In genomic region chr12:54005531-54005852, GRCh38 we compare ENCODE assay signal across 11 cellular contexts. TPM values are rescaled to one million over a fixed set of nuclear protein-coding genes. Genes with fewer than 3 reads are reported as not detected.
A peak's percentile ranks its signal among the peaks of the same experiment; 100 is the strongest.
DNase-seq lines count a peak whose midpoint lies in the region; ATAC-seq and TF ChIP-seq lines count a peak whose summit lies in the region.
"Had no signal": no experiment of that assay in that cellular context is flagged by ENCODE, and none has a peak within 500 bp of the region (broad histone marks: within the 10 kb centered on the region; RNA-seq: fewer than 3 reads in every experiment).

No MANE protein-coding gene starts in this region.

- H3K4me3 Mint-ChIP-seq in CD4-positive, CD25-positive, alpha-beta regulatory T cell: peak overlapping the region in 3 of 4 donors; percentile 23 to 91 (median 65)
- H3K4me3 Mint-ChIP-seq in endodermal cell: no peak overlapping the region

- H3K9ac ChIP-seq in endodermal cell (ENCODE audit: extremely low read depth, low read length, poor library complexity, severe bottlenecking): no peak overlapping the region

- no peak overlapping the region for H2AFZ ChIP-seq in osteoblast (ENCODE audit: low read length)

- peaks cover 94% of the 10 kb centered on the region for H3K27me3 Mint-ChIP-seq in CD4-positive, CD25-positive, alpha-beta regulatory T cell
- peaks cover 99% of the 10 kb centered on the region for H3K27me3 Mint-ChIP-seq in endodermal cell (ENCODE audit: insufficient read depth)

- DNase-seq in CD4-positive, CD25-positive, alpha-beta regulatory T cell: no peak
- DNase-seq in endodermal cell (peak; percentile 73), osteoblast (ENCODE audit: insufficient read length, low spot score, missing footprints) (no peak), prostate gland (ENCODE audit: low spot score) (no peak), NCI-H187 (lab: John Stamatoyannopoulos, UW) (no peak), NCI-H1694 (lab: John Stamatoyannopoulos, UW) (no peak)
- DNase-seq: GOT3, SIG-M5 had no signal

- H3K27ac ChIP-seq in CD4-positive, CD25-positive, alpha-beta regulatory T cell (ENCODE audit: insufficient read depth, low read length, poor library complexity, severe bottlenecking): no peak overlapping the region
- H3K27ac ChIP-seq in HEK293 (ENCODE audit: extremely low read depth, low read depth, low read length) (no peak overlapping the region), endodermal cell (ENCODE audit: low read depth, low read length) (no peak overlapping the region), osteoblast (ENCODE audit: low read depth, low read length) (no peak overlapping the region), prostate gland (no peak overlapping the region)

- H3K9me3 Mint-ChIP-seq in CD4-positive, CD25-positive, alpha-beta regulatory T cell: peaks cover 0 to 9% (median 0%) of the 10 kb centered on the region in 7 donors
- no peaks in the 10 kb centered on the region for H3K9me3 Mint-ChIP-seq in endodermal cell

- H4K20me1 ChIP-seq in osteoblast (ENCODE audit: insufficient read depth, low read length): peaks cover 16% of the 10 kb centered on the region

- H3K4me2 ChIP-seq in osteoblast (ENCODE audit: insufficient read depth, low read length): peak overlapping the region; percentile 92

- H3K4me3 ChIP-seq in CD4-positive, CD25-positive, alpha-beta regulatory T cell (ENCODE audit: low read depth, low read length): no peak overlapping the region
- H3K4me3 ChIP-seq in HEK293 (ENCODE audit: low read depth, low read length) (no peak overlapping the region), endodermal cell (ENCODE audit: low read length) (no peak overlapping the region), osteoblast (ENCODE audit: insufficient read depth, low read length) (peak overlapping the region; percentile 66), prostate gland (no peak overlapping the region)

- CTCF ChIA-PET in HEK293 (lab: Yijun Ruan, JAX): interaction anchor here (0.6 to 7.9 kb wide), 22 partner anchors 10 to 353 kb away, joined by 3 to 111 read pairs (median 6); partner anchors contain the start of genes HOXC10, HOXC5, HOXC6 and SMUG1

- ATAC-seq in CD4-positive, CD25-positive, alpha-beta regulatory T cell (ENCODE audit: low read depth in 2 of 2): no peak
- no peak for ATAC-seq in GM21423 (IDR thresholded peaks at IDR 0.05; ENCODE audit: unreplicated experiment)

- H3K27me3 ChIP-seq in CD4-positive, CD25-positive, alpha-beta regulatory T cell (ENCODE audit: control insufficient read depth, insufficient read depth, low read length): peaks cover 59% of the 10 kb centered on the region
- peaks cover 99% of the 10 kb centered on the region for H3K27me3 ChIP-seq in endodermal cell (ENCODE audit: control insufficient read depth, insufficient read depth, low read length, poor library complexity, severe bottlenecking)
- H3K27me3 ChIP-seq in osteoblast (ENCODE audit: insufficient read depth, low read length): no peaks in the 10 kb centered on the region
- peaks cover 84% of the 10 kb centered on the region for H3K27me3 ChIP-seq in prostate gland (replicated peaks; ENCODE audit: insufficient read depth)

- peaks cover 6 to 35% (median 13%) of the 10 kb centered on the region in 4 donors for H3K4me1 Mint-ChIP-seq in CD4-positive, CD25-positive, alpha-beta regulatory T cell
- H3K4me1 Mint-ChIP-seq in endodermal cell: peaks cover 3% of the 10 kb centered on the region

- intact Hi-C loops in prostate gland (cut with DNase I): no loop called here

- TF ChIP-seq CTCF in HEK293 (tag by site-specific recombination; IDR thresholded peaks at IDR 0.05): no peak
- TF ChIP-seq CTCF in endodermal cell (conservative IDR thresholded peaks at IDR 0.05): no peak
- TF ChIP-seq CTCF in osteoblast (IDR thresholded peaks at IDR 0.05; ENCODE audit: extremely low read depth, low read depth, low read length): no peak
- no peak for TF ChIP-seq CTCF in prostate gland (IDR thresholded peaks at IDR 0.05)

- H3K9me3 ChIP-seq in CD4-positive, CD25-positive, alpha-beta regulatory T cell (ENCODE audit: control insufficient read depth in 2 of 2, low read length in 2 of 2): no peaks in the 10 kb centered on the region
- H3K9me3 ChIP-seq in HEK293 (ENCODE audit: control insufficient read depth, insufficient read depth, low read depth, low read length): no peaks in the 10 kb centered on the region
- no peaks in the 10 kb centered on the region for H3K9me3 ChIP-seq in endodermal cell (ENCODE audit: control insufficient read depth, low read length)
- no peaks in the 10 kb centered on the region for H3K9me3 ChIP-seq in osteoblast (ENCODE audit: low read depth, low read length)
- H3K9me3 ChIP-seq in prostate gland: no peaks in the 10 kb centered on the region

- no peak for TF ChIP-seq POLR2A in prostate gland (IDR thresholded peaks at IDR 0.05)

- H3K4me1 ChIP-seq in CD4-positive, CD25-positive, alpha-beta regulatory T cell (ENCODE audit: control insufficient read depth, insufficient read depth, low read length, poor library complexity, severe bottlenecking): peaks cover 27% of the 10 kb centered on the region
- H3K4me1 ChIP-seq in HEK293 (ENCODE audit: control insufficient read depth, insufficient read depth, low read length): peaks cover 37% of the 10 kb centered on the region
- no peaks in the 10 kb centered on the region for H3K4me1 ChIP-seq in endodermal cell (ENCODE audit: control insufficient read depth, insufficient read depth, low read length)
- peaks cover 47% of the 10 kb centered on the region for H3K4me1 ChIP-seq in osteoblast (ENCODE audit: insufficient read depth, low read length)
- no peaks in the 10 kb centered on the region for H3K4me1 ChIP-seq in prostate gland (replicated peaks)

- WGBS in endodermal cell (ENCODE audit: insufficient coverage in 1 of 2, insufficient read length in 1 of 2), 2 experiments: 7 to 11% methylated on average over 19 to 26 of the region's 26 CpGs
- WGBS in prostate gland: 4% methylated on average over 26 of the region's 26 CpGs

- no peaks in the 10 kb centered on the region for H3K36me3 ChIP-seq in CD4-positive, CD25-positive, alpha-beta regulatory T cell (ENCODE audit: control insufficient read depth, insufficient read depth, low read length)
- H3K36me3 ChIP-seq in HEK293 (ENCODE audit: control insufficient read depth in 2 of 2, insufficient read depth in 1 of 2, low read length in 2 of 2): peaks cover 8 to 15% of the 10 kb centered on the region in 2 experiments; a peak in 2 of 3 replicates
- H3K36me3 ChIP-seq in endodermal cell (ENCODE audit: control insufficient read depth, insufficient read depth, low read length): no peaks in the 10 kb centered on the region
- H3K36me3 ChIP-seq in osteoblast (ENCODE audit: insufficient read depth, low read length): peaks cover 10% of the 10 kb centered on the region
- no peaks in the 10 kb centered on the region for H3K36me3 ChIP-seq in prostate gland

- no peaks in the 10 kb centered on the region for H3K36me3 Mint-ChIP-seq in CD4-positive, CD25-positive, alpha-beta regulatory T cell
- H3K36me3 Mint-ChIP-seq in endodermal cell (ENCODE audit: low read depth): no peaks in the 10 kb centered on the region

- no peak overlapping the region for H3K27ac Mint-ChIP-seq in CD4-positive, CD25-positive, alpha-beta regulatory T cell
- no peak overlapping the region for H3K27ac Mint-ChIP-seq in endodermal cell

- peaks cover 82% of the 10 kb centered on the region for H3K79me2 ChIP-seq in osteoblast (ENCODE audit: insufficient read depth, low read length)

- POLR2A ChIA-PET in HEK293 (lab: Yijun Ruan, JAX): no interaction called here

RNA-seq across cellular contexts. Expression of gene HOXC8, which starts 3.3 kb away (rescaled TPM):
- not detected for total RNA-seq in CD4-positive, CD25-positive, alpha-beta regulatory T cell
- polyA plus RNA-seq in CD4-positive, CD25-positive, alpha-beta regulatory T cell: not detected
- total RNA-seq in endodermal cell: not detected
- polyA plus RNA-seq in endodermal cell (2013, experiment 1 of 2): 3.3 TPM
- polyA plus RNA-seq in endodermal cell (2013, experiment 2 of 2): 1.6 TPM
- total RNA-seq in osteoblast: 3.2 and 5.1 TPM in 2 replicates
- under 1 TPM in 1 of 2 donors, not detected in 1; 0.62 TPM for total RNA-seq in prostate gland
- total RNA-seq: pulmonary artery endothelial cell had no signal

RNA-seq across cellular contexts. Expression of gene HOXC9, which starts 5.5 kb away (rescaled TPM):
- not detected for total RNA-seq in CD4-positive, CD25-positive, alpha-beta regulatory T cell
- polyA plus RNA-seq in CD4-positive, CD25-positive, alpha-beta regulatory T cell: not detected
- not detected for total RNA-seq in endodermal cell
- 5.5 TPM for polyA plus RNA-seq in endodermal cell (2013, experiment 1 of 2)
- polyA plus RNA-seq in endodermal cell (2013, experiment 2 of 2): 6.4 TPM
- total RNA-seq in osteoblast: 8.3 and 11.6 TPM in 2 replicates
- total RNA-seq in prostate gland: 1 to 10 TPM in 1 of 2 donors, under 1 TPM in 1; 0.23 to 3.0 TPM
- total RNA-seq: pulmonary artery endothelial cell had no signal

RNA-seq across cellular contexts. Expression of gene HOXC10, which starts 20.5 kb away (rescaled TPM):
- not detected for total RNA-seq in CD4-positive, CD25-positive, alpha-beta regulatory T cell
- not detected for polyA plus RNA-seq in CD4-positive, CD25-positive, alpha-beta regulatory T cell
- not detected for total RNA-seq in endodermal cell
- polyA plus RNA-seq in endodermal cell (2013, experiment 1 of 2): 11.1 TPM
- polyA plus RNA-seq in endodermal cell (2013, experiment 2 of 2): 7.2 TPM
- 9.7 and 11.2 TPM in 2 replicates for total RNA-seq in osteoblast
- total RNA-seq in prostate gland: 1 to 10 TPM in 1 of 2 donors, under 1 TPM in 1; 0.51 to 7.2 TPM
- total RNA-seq: pulmonary artery endothelial cell had no signal

RNA-seq across cellular contexts. Expression of gene HOXC6, which starts 22.7 kb away (rescaled TPM):
- total RNA-seq in CD4-positive, CD25-positive, alpha-beta regulatory T cell: not detected
- polyA plus RNA-seq in CD4-positive, CD25-positive, alpha-beta regulatory T cell: not detected
- total RNA-seq in endodermal cell (not detected), osteoblast (5.6 and 7.2 TPM in 2 replicates), prostate gland (1 to 10 TPM in 1 of 2 donors, not detected in 1; 1.3 TPM)
- 16.8 TPM for polyA plus RNA-seq in endodermal cell (2013, experiment 1 of 2)
- polyA plus RNA-seq in endodermal cell (2013, experiment 2 of 2): 10.0 TPM
- total RNA-seq: pulmonary artery endothelial cell had no signal

RNA-seq across cellular contexts. Expression of gene HOXC5, which starts 27.4 kb away (rescaled TPM):
- total RNA-seq in CD4-positive, CD25-positive, alpha-beta regulatory T cell: not detected
- polyA plus RNA-seq in CD4-positive, CD25-positive, alpha-beta regulatory T cell: not detected
- total RNA-seq in endodermal cell (not detected), osteoblast (1.8 and 2.1 TPM in 2 replicates), prostate gland (1 to 10 TPM in 1 of 2 donors, not detected in 1; 2.8 TPM)
- 0.82 TPM for polyA plus RNA-seq in endodermal cell (2013, experiment 1 of 2)
- 1.7 TPM for polyA plus RNA-seq in endodermal cell (2013, experiment 2 of 2)
- total RNA-seq: pulmonary artery endothelial cell had no signal
